In genomic region chr6:168896321-168896720, GRCh38 we compare ENCODE assay signal across 1 cellular context.
TF ChIP-seq lines count a peak whose summit lies in the region.

No MANE protein-coding gene starts in this region.

TF ChIP-seq in IMR-90, 13 proteins besides CTCF, POLR2A, EP300 and RAD21 (continued from another document):
- TF ChIP-seq RCOR1 (IDR thresholded peaks at IDR 0.05; ENCODE audit: insufficient replicate concordance, low read length) (no peak), MAFK (IDR thresholded peaks at IDR 0.05; ENCODE audit: low read depth, low read length) (no peak), ELK1 (IDR thresholded peaks at IDR 0.05; ENCODE audit: borderline replicate concordance, low read depth, low read length) (no peak)
